Comparison of ENCODE assay signal across 7 cellular contexts in genomic region chr17:75976175-75976848, GRCh38. TPM values are rescaled to one million over a fixed set of nuclear protein-coding genes. Genes with fewer than 3 reads are reported as not detected.
A peak's percentile ranks its signal among the peaks of the same experiment; 100 is the strongest.
DNase-seq lines count a peak whose midpoint lies in the region; ATAC-seq and TF ChIP-seq lines count a peak whose summit lies in the region.
"Had no signal": no experiment of that assay in that cellular context is flagged by ENCODE, and none has a peak within 500 bp of the region (broad histone marks: within the 10 kb centered on the region; RNA-seq: fewer than 3 reads in every experiment).

No MANE protein-coding gene starts in this region.

- TF ChIP-seq POLR2A in heart left ventricle (IDR thresholded peaks at IDR 0.05) (no peak), upper lobe of left lung (IDR thresholded peaks at IDR 0.05) (no peak)

- DNase-seq in heart left ventricle (no peak), Right ventricle myocardium superior (no peak), hepatocyte (ENCODE audit: low spot score) (peak; percentile 26), upper lobe of left lung (no peak), medulla oblongata (ENCODE audit: extremely low spot score) (no peak)
- DNase-seq: NCI-H446 had no signal

- intact Hi-C loops in heart left ventricle (cut with DNase I) = loop anchor here in 2 of 10 donors (5.0 kb wide), 1 partner anchor 34 kb away; the partner anchor contains the start of gene FBF1 (in 2 of the 2)
- intact Hi-C loops in Right ventricle myocardium superior (cut with DNase I) = loop anchor here (5.0 kb wide), 1 partner anchor 194 kb away; the partner anchor contains the start of gene UNK

- H3K9me3 ChIP-seq in heart left ventricle (no peaks in the 10 kb centered on the region), hepatocyte (ENCODE audit: low read depth) (no peaks in the 10 kb centered on the region), upper lobe of left lung (no peaks in the 10 kb centered on the region)

- H3K27ac ChIP-seq in heart left ventricle (peak overlapping the region in 8 of 12 donors; percentile 33 to 68 (median 50)), hepatocyte (peak overlapping the region; percentile 97), upper lobe of left lung (peak overlapping the region in 3 of 4 donors; percentile 2 to 72 (median 57))

- no peak for TF ChIP-seq CTCF in heart left ventricle (IDR thresholded peaks at IDR 0.05)
- TF ChIP-seq CTCF in hepatocyte (IDR thresholded peaks at IDR 0.05; ENCODE audit: poor library complexity) = no peak
- TF ChIP-seq CTCF in upper lobe of left lung (IDR thresholded peaks at IDR 0.05) = no peak

- ATAC-seq in heart left ventricle (no peak), Right ventricle myocardium superior (ENCODE audit: poor library complexity) (no peak), upper lobe of left lung (ENCODE audit: low FRiP score in 2 of 2) (no peak), GM21515 (IDR thresholded peaks at IDR 0.05; ENCODE audit: unreplicated experiment) (no peak)

- peak overlapping the region; percentile 83 for H3K4me2 ChIP-seq in hepatocyte

- H3K4me1 ChIP-seq in heart left ventricle = peaks cover 0 to 64% (median 39%) of the 10 kb centered on the region in 12 donors
- peaks cover 31% of the 10 kb centered on the region for H3K4me1 ChIP-seq in hepatocyte (ENCODE audit: insufficient read depth)
- H3K4me1 ChIP-seq in upper lobe of left lung = peaks cover 40 to 48% (median 43%) of the 10 kb centered on the region in 4 donors

- H3K36me3 ChIP-seq in heart left ventricle (peaks cover 0 to 50% (median 23%) of the 10 kb centered on the region in 9 donors), hepatocyte (replicated peaks; ENCODE audit: insufficient read depth, low read depth) (no peaks in the 10 kb centered on the region), upper lobe of left lung (peaks cover 0 to 26% (median 0%) of the 10 kb centered on the region in 4 donors)

- no peak overlapping the region for H2AFZ ChIP-seq in hepatocyte

- peaks cover 11% of the 10 kb centered on the region for H4K20me1 ChIP-seq in hepatocyte (ENCODE audit: insufficient read depth, poor library complexity, severe bottlenecking)

- H3K4me3 ChIP-seq in heart left ventricle (peak overlapping the region in 8 of 12 donors; percentile 0 to 24 (median 8)), hepatocyte (no peak overlapping the region), upper lobe of left lung (peak overlapping the region in 1 of 4 donors; percentile 77)

- no peaks in the 10 kb centered on the region for H3K27me3 ChIP-seq in heart left ventricle
- H3K27me3 ChIP-seq in hepatocyte = no peaks in the 10 kb centered on the region
- no peaks in the 10 kb centered on the region for H3K27me3 ChIP-seq in upper lobe of left lung

- no peak for TF ChIP-seq EP300 in upper lobe of left lung (IDR thresholded peaks at IDR 0.05)

- no peaks in the 10 kb centered on the region for H3K9me2 ChIP-seq in hepatocyte (replicated peaks; ENCODE audit: insufficient read depth)

- WGBS in heart left ventricle, 4 donors = 46 to 50% (median 48%) methylated on average over 9 of the region's 9 CpGs
- 53% methylated on average over 9 of the region's 9 CpGs for WGBS in hepatocyte (ENCODE audit: low lambda C conversion rate, missing lambda C conversion rate)
- 48 to 49% methylated on average over 9 of the region's 9 CpGs for WGBS in upper lobe of left lung, 2 donors

- H3K79me2 ChIP-seq in hepatocyte = peaks cover 81% of the 10 kb centered on the region

RNA-seq across cellular contexts. Expression of gene ACOX1, which starts 2.7 kb away (rescaled TPM):
- total RNA-seq in heart left ventricle (100 to 1,000 TPM in 2 of 9 donors, 10 to 100 TPM in 7; 65.5 to 117 (median 84.8) TPM), Right ventricle myocardium superior (83.6 TPM), hepatocyte (89.5 and 93.6 TPM in 2 replicates), upper lobe of left lung (10 to 100 TPM; 33.2 to 84.2 (median 57.4) TPM)
- polyA plus RNA-seq in heart left ventricle (10 to 100 TPM; 19.5 to 28.7 TPM), hepatocyte (35.5 and 36.0 TPM in 2 replicates)

RNA-seq across cellular contexts. Expression of gene TEN1, which starts 2.7 kb away (rescaled TPM):
- total RNA-seq in heart left ventricle = 10 to 100 TPM in 3 of 9 donors, 1 to 10 TPM in 6; 3.3 to 15.6 (median 8.6) TPM
- polyA plus RNA-seq in heart left ventricle = 10 to 100 TPM; 17.8 to 22.1 TPM
- total RNA-seq in Right ventricle myocardium superior = 7.6 TPM
- 13.3 and 22.8 TPM in 2 replicates for total RNA-seq in hepatocyte
- polyA plus RNA-seq in hepatocyte = 29.4 and 29.9 TPM in 2 replicates
- 10 to 100 TPM in 5 of 6 donors, not detected in 1; 13.6 to 29.3 (median 17.0) TPM for total RNA-seq in upper lobe of left lung

RNA-seq across cellular contexts. Expression of gene CDK3, which starts 24.3 kb away (rescaled TPM):
- total RNA-seq in heart left ventricle (1 to 10 TPM in 6 of 9 donors, under 1 TPM in 1, not detected in 2; 0.46 to 3.1 (median 1.5) TPM), Right ventricle myocardium superior (1.8 TPM), hepatocyte (0.88 and 7.8 TPM in 2 replicates), upper lobe of left lung (10 to 100 TPM in 1 of 6 donors, 1 to 10 TPM in 5; 3.0 to 15.7 (median 7.0) TPM)
- polyA plus RNA-seq in heart left ventricle (1 to 10 TPM; 1.6 to 3.6 TPM), hepatocyte (10.6 and 16.6 TPM in 2 replicates)

RNA-seq across cellular contexts. Expression of gene FBF1, which starts 35.5 kb away (rescaled TPM):
- total RNA-seq in heart left ventricle (1 to 10 TPM; 1.5 to 5.4 (median 2.9) TPM), Right ventricle myocardium superior (4.7 TPM), hepatocyte (3.0 and 6.1 TPM in 2 replicates), upper lobe of left lung (10 to 100 TPM in 4 of 6 donors, 1 to 10 TPM in 2; 9.3 to 66.0 (median 14.3) TPM)
- polyA plus RNA-seq in heart left ventricle (1 to 10 TPM; 2.0 to 3.9 TPM), hepatocyte (9.7 and 11.0 TPM in 2 replicates)

RNA-seq across cellular contexts. Expression of gene EVPL, which starts 50.8 kb away (rescaled TPM):
- total RNA-seq in heart left ventricle (1 to 10 TPM in 1 of 9 donors, under 1 TPM in 5, not detected in 3; 0.04 to 2.0 (median 0.09) TPM), Right ventricle myocardium superior (0.08 TPM), hepatocyte (0.48 and 2.7 TPM in 2 replicates), upper lobe of left lung (100 to 1,000 TPM in 1 of 6 donors, 10 to 100 TPM in 5; 47.5 to 142 (median 63.4) TPM)
- polyA plus RNA-seq in heart left ventricle (under 1 TPM; 0.03 to 0.04 TPM), hepatocyte (2.0 and 4.6 TPM in 2 replicates)
